In genomic region chr7:104207348-104207730, GRCh38 we compare ENCODE assay signal across 8 cellular contexts. TPM values are rescaled to one million over a fixed set of nuclear protein-coding genes. Genes with fewer than 3 reads are reported as not detected.
DNase-seq lines count a peak whose midpoint lies in the region; ATAC-seq and TF ChIP-seq lines count a peak whose summit lies in the region.

No MANE protein-coding gene starts in this region.

- DNase-seq in activated T-cell treated with anti-CD3 and anti-CD28 coated beads, Interleukin-2, amount 50 U/mL, for 72 hours, result peak; percentile 4 to 18
- no peak for DNase-seq in activated T-cell treated with anti-CD3 and anti-CD28 coated beads, Interleukin-2, amount 50 U/mL, for 48 hours
- DNase-seq in aorta, result no peak
- no peak for DNase-seq in EL

- peak overlapping the region; percentile 76 for H2AFZ ChIP-seq in OCI-LY3 (ENCODE audit: low read depth, low read length)

- H3K4me1 ChIP-seq in OCI-LY3 (ENCODE audit: low read length) (peaks cover 17% of the 10 kb centered on the region), ectodermal cell (ENCODE audit: control insufficient read depth, insufficient read depth, low read length) (no peaks in the 10 kb centered on the region), mononuclear cell (ENCODE audit: insufficient read depth, low read length) (peaks cover 10% of the 10 kb centered on the region), aorta (ENCODE audit: control insufficient read depth in 1 of 2, insufficient read depth in 2 of 2, low read length in 2 of 2) (no peaks in the 10 kb centered on the region)

- peak overlapping the region; percentile 64 for H3K4me2 ChIP-seq in OCI-LY3 (ENCODE audit: low read length)

- peak overlapping the region; percentile 96 to 100 for H3K4me3 Mint-ChIP-seq in activated T-cell treated with anti-CD3 and anti-CD28 coated beads, Interleukin-2, amount 50 U/mL, for 72 hours

- TF ChIP-seq CTCF in OCI-LY3 (IDR thresholded peaks at IDR 0.05; ENCODE audit: low read depth, low read length), result no peak

- peak overlapping the region; percentile 88 for H3K4me3 ChIP-seq in OCI-LY3 (ENCODE audit: low read length)
- H3K4me3 ChIP-seq in ectodermal cell (ENCODE audit: insufficient read depth, low read depth, low read length), result peak overlapping the region; percentile 85
- peak overlapping the region; percentile 84 for H3K4me3 ChIP-seq in mononuclear cell (ENCODE audit: low read length)
- peak overlapping the region; percentile 66 to 94 for H3K4me3 ChIP-seq in aorta (ENCODE audit: low read length in 2 of 2)

- H3K9ac ChIP-seq in OCI-LY3 (ENCODE audit: low read length), result peak overlapping the region; percentile 84

- peaks cover 15% of the 10 kb centered on the region for H3K36me3 ChIP-seq in OCI-LY3 (replicated peaks; ENCODE audit: low read depth, low read length)
- peaks cover 17% of the 10 kb centered on the region for H3K36me3 ChIP-seq in ectodermal cell (ENCODE audit: control insufficient read depth, insufficient read depth, low read length)
- peaks cover 0 to 4% of the 10 kb centered on the region in 2 donors for H3K36me3 ChIP-seq in aorta (ENCODE audit: control insufficient read depth in 1 of 2, insufficient read depth in 2 of 2, low read length in 1 of 2)

- H4K20me1 ChIP-seq in OCI-LY3 (ENCODE audit: insufficient read depth, low read length), result no peaks in the 10 kb centered on the region

- H3K9me3 ChIP-seq in OCI-LY3 (ENCODE audit: insufficient read depth, low read length) (no peaks in the 10 kb centered on the region), ectodermal cell (ENCODE audit: control insufficient read depth, low read length) (no peaks in the 10 kb centered on the region), mononuclear cell (ENCODE audit: low read depth, low read length) (no peaks in the 10 kb centered on the region), aorta (ENCODE audit: control insufficient read depth, low read length) (no peaks in the 10 kb centered on the region)

- peaks cover 7 to 14% of the 10 kb centered on the region in 2 donors for H3K36me3 Mint-ChIP-seq in activated T-cell treated with anti-CD3 and anti-CD28 coated beads, Interleukin-2, amount 50 U/mL, for 72 hours (ENCODE audit: insufficient read depth in 2 of 2)

- ATAC-seq in activated T-cell treated with anti-CD3 and anti-CD28 coated beads, Interleukin-2, amount 50 U/mL, for 72 hours (replicated peaks in 1 of 2), result peak; percentile 52 to 53
- ATAC-seq in HG02623 (IDR thresholded peaks at IDR 0.05; ENCODE audit: unreplicated experiment) (peak; percentile 20), aorta (ENCODE audit: low FRiP score) (peak; percentile 71)

- H3K27me3 Mint-ChIP-seq in activated T-cell treated with anti-CD3 and anti-CD28 coated beads, Interleukin-2, amount 50 U/mL, for 72 hours (ENCODE audit: low read depth), result peaks cover 14% of the 10 kb centered on the region

- peaks cover 59% of the 10 kb centered on the region for H3K79me2 ChIP-seq in OCI-LY3 (ENCODE audit: low read length)

- intact Hi-C loops in aorta (cut with DNase I), result no loop called here

- peak overlapping the region; percentile 35 for H3K27ac ChIP-seq in OCI-LY3 (ENCODE audit: low read length)
- no peak overlapping the region for H3K27ac ChIP-seq in ectodermal cell (ENCODE audit: insufficient read depth, low read depth, low read length, poor library complexity, severe bottlenecking)
- peak overlapping the region in 1 of 2 donors; percentile 69 for H3K27ac ChIP-seq in aorta (ENCODE audit: low read depth in 1 of 2, low read length in 2 of 2)

- H3K27me3 ChIP-seq in OCI-LY3 (ENCODE audit: low read depth, low read length), result no peaks in the 10 kb centered on the region
- H3K27me3 ChIP-seq in ectodermal cell (ENCODE audit: control insufficient read depth, insufficient read depth, low read length, poor library complexity, severe bottlenecking), result no peaks in the 10 kb centered on the region
- no peaks in the 10 kb centered on the region for H3K27me3 ChIP-seq in mononuclear cell (ENCODE audit: insufficient read depth, low read length)
- H3K27me3 ChIP-seq in aorta (ENCODE audit: control insufficient read depth in 1 of 2, insufficient read depth in 2 of 2, low read length in 1 of 2), result no peaks in the 10 kb centered on the region

- peak overlapping the region; percentile 99 for H3K27ac Mint-ChIP-seq in activated T-cell treated with anti-CD3 and anti-CD28 coated beads, Interleukin-2, amount 50 U/mL, for 72 hours

- 0 to 1% methylated on average over 9 to 10 of the region's 10 CpGs for WGBS in ectodermal cell, 2 experiments
- WGBS in aorta, 2 donors, result 0% methylated on average over 10 of the region's 10 CpGs

- H3K9me3 Mint-ChIP-seq in activated T-cell treated with anti-CD3 and anti-CD28 coated beads, Interleukin-2, amount 50 U/mL, for 72 hours, result peaks cover 0 to 3% of the 10 kb centered on the region in 2 donors

- peaks cover 27% of the 10 kb centered on the region for H3K4me1 Mint-ChIP-seq in activated T-cell treated with anti-CD3 and anti-CD28 coated beads, Interleukin-2, amount 50 U/mL, for 72 hours (ENCODE audit: low read depth)

RNA-seq across cellular contexts. Expression of gene ORC5, which starts 0.5 kb away (rescaled TPM):
- total RNA-seq in activated T-cell treated with anti-CD3 and anti-CD28 coated beads, Interleukin-2, amount 50 U/mL, for 72 hours, result 10 to 100 TPM; 21.5 to 39.7 TPM
- 27.7 TPM for polyA plus RNA-seq in ectodermal cell (2013, experiment 1 of 4)
- polyA plus RNA-seq in ectodermal cell (2013, experiment 2 of 4), result 31.1 TPM
- 22.8 TPM for polyA plus RNA-seq in ectodermal cell (2013, experiment 3 of 4)
- polyA plus RNA-seq in ectodermal cell (2013, experiment 4 of 4), result 23.1 TPM
- total RNA-seq in mononuclear cell, result 19.4 TPM
- total RNA-seq in aorta, result 10 to 100 TPM; 13.0 to 21.8 TPM
- polyA plus RNA-seq in aorta, result 1 to 10 TPM; 7.9 to 8.3 TPM

Comparison
In these comparisons a context has a peak if more than half of its experiments do, and no peak if none do; other contexts are left out.
1. DNase-seq: peak in activated T-cell treated with anti-CD3 and anti-CD28 coated beads, Interleukin-2, amount 50 U/mL, for 72 hours (2 of 2); none in activated T-cell treated with anti-CD3 and anti-CD28 coated beads, Interleukin-2, amount 50 U/mL, for 48 hours (0 of 2), aorta (0 of 2) and EL (single experiment).
2. ATAC-seq: peak in every context shown above with its lines; median percentile 71 in aorta; 52 in activated T-cell treated with anti-CD3 and anti-CD28 coated beads, Interleukin-2, amount 50 U/mL, for 72 hours; 20 in HG02623.
3. Peak in every context shown above with its lines, with median percentiles within 50 percentile points of each other: H3K4me3 ChIP-seq.